ENCODE assay signal across 12 cellular contexts in the genomic region with DNA sequence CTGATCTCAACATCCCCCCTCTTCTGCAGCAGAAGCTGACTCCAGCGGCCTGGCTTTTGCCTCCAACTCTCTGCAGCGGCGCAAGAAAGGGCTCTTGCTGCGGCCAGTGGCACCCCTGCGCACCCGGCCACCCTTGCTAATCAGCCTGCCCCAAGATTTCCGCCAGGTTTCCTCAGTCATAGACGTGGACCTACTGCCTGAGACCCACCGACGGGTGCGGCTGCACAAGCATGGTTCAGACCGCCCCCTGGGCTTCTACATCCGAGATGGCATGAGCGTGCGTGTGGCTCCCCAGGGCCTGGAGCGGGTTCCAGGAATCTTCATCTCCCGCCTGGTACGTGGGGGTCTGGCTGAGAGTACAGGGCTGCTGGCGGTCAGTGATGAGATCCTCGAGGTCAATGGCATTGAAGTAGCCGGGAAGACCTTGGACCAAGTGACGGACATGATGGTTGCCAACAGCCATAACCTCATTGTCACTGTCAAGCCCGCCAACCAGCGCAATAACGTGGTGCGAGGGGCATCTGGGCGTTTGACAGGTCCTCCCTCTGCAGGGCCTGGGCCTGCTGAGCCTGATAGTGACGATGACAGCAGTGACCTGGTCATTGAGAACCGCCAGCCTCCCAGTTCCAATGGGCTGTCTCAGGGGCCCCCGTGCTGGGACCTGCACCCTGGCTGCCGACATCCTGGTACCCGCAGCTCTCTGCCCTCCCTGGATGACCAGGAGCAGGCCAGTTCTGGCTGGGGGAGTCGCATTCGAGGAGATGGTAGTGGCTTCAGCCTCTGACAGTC. TPM values are rescaled to one million over a fixed set of nuclear protein-coding genes. Genes with fewer than 3 reads are reported as not detected.
DNase-seq lines count a peak whose midpoint lies in the region; ATAC-seq and TF ChIP-seq lines count a peak whose summit lies in the region.
"Had no signal": no experiment of that assay in that cellular context is flagged by ENCODE, and none has a peak within 500 bp of the region (broad histone marks: within the 10 kb centered on the region; RNA-seq: fewer than 3 reads in every experiment).

No MANE protein-coding gene starts in this region.

- peak overlapping the region; percentile 96 for H3K4me3 Mint-ChIP-seq in Caco-2 (ENCODE audit: unreplicated experiment)
- peak overlapping the region; percentile 91 for H3K4me3 Mint-ChIP-seq in central memory CD8-positive, alpha-beta T cell
- H3K4me3 Mint-ChIP-seq in neural progenitor cell, result peak overlapping the region; percentile 94

- ATAC-seq in central memory CD8-positive, alpha-beta T cell (replicated peaks; ENCODE audit: extremely low read depth, poor library complexity, severe bottlenecking), result no peak
- ATAC-seq in GM18520 (IDR thresholded peaks at IDR 0.05; ENCODE audit: unreplicated experiment), result no peak

- H2BK12ac ChIP-seq in mesenchymal stem cell (ENCODE audit: low read length in 2 of 2), result no peak overlapping the region

- 94% methylated on average over 34 of the region's 34 CpGs for WGBS in mesenchymal stem cell

- TF ChIP-seq CTCF in Caco-2 (IDR thresholded peaks at IDR 0.05; ENCODE audit: insufficient read depth in 1 of 2, low read depth in 1 of 2, low read length in 1 of 2, severe bottlenecking in 1 of 2, unreplicated experiment in 1 of 2) (no peak), neural progenitor cell (IDR thresholded peaks at IDR 0.05) (no peak)

- H2BK5ac ChIP-seq in mesenchymal stem cell (ENCODE audit: low read depth, low read length, poor library complexity, severe bottlenecking), result no peak overlapping the region

- peaks cover 11% of the 10 kb centered on the region for H3K79me1 ChIP-seq in mesenchymal stem cell (replicated peaks; ENCODE audit: low read length, poor library complexity, severe bottlenecking)

- BruUV-seq in Caco-2 (replicated peaks; lab: Mats Ljungman, UMichigan), result TSS peak; percentile 33

- H3K9me2 ChIP-seq in Karpas-422 (replicated peaks; ENCODE audit: insufficient read depth, low read length), result no peaks in the 10 kb centered on the region

- H3K27ac ChIP-seq in Karpas-422 (ENCODE audit: low read length) (no peak overlapping the region), neural progenitor cell (no peak overlapping the region), mesenchymal stem cell (ENCODE audit: low read length, poor library complexity, severe bottlenecking) (no peak overlapping the region)

- H3K4me2 ChIP-seq in Karpas-422 (ENCODE audit: low read depth, low read length, poor library complexity, severe bottlenecking) (peak overlapping the region; percentile 96), neural progenitor cell (peak overlapping the region; percentile 79), mesenchymal stem cell (ENCODE audit: low read length, poor library complexity, severe bottlenecking) (no peak overlapping the region)

- H3K27ac Mint-ChIP-seq in Caco-2 (ENCODE audit: unreplicated experiment) (no peak overlapping the region), neural progenitor cell (no peak overlapping the region)
- H3K27ac Mint-ChIP-seq in central memory CD8-positive, alpha-beta T cell (ENCODE audit: low read depth), result peak overlapping the region; percentile 91

- no peaks in the 10 kb centered on the region for H3K9me3 Mint-ChIP-seq in Caco-2 (ENCODE audit: unreplicated experiment)
- no peaks in the 10 kb centered on the region for H3K9me3 Mint-ChIP-seq in central memory CD8-positive, alpha-beta T cell
- H3K9me3 Mint-ChIP-seq in neural progenitor cell, result no peaks in the 10 kb centered on the region

- H3K27me3 ChIP-seq in Caco-2 (replicated peaks; ENCODE audit: control insufficient read depth, insufficient read depth, low read length), result no peaks in the 10 kb centered on the region
- no peaks in the 10 kb centered on the region for H3K27me3 ChIP-seq in Karpas-422 (ENCODE audit: low read length)
- H3K27me3 ChIP-seq in neural progenitor cell, result peaks cover 6% of the 10 kb centered on the region
- no peaks in the 10 kb centered on the region for H3K27me3 ChIP-seq in mesenchymal stem cell (ENCODE audit: control insufficient read depth in 1 of 2, insufficient read depth in 1 of 2, low read length in 2 of 2)

- H3K4me3 ChIP-seq in Caco-2 (ENCODE audit: low read depth, low read length) (no peak overlapping the region), Karpas-422 (ENCODE audit: low read length) (peak overlapping the region; percentile 88; the same call in 1 of the 2 replicates), neural progenitor cell (peak overlapping the region; percentile 77), mesenchymal stem cell (ENCODE audit: insufficient read depth in 1 of 2, low read depth in 1 of 2, low read length in 2 of 2) (no peak overlapping the region)

- no peaks in the 10 kb centered on the region for H3K27me3 Mint-ChIP-seq in Caco-2 (ENCODE audit: insufficient read depth, unreplicated experiment)
- no peaks in the 10 kb centered on the region for H3K27me3 Mint-ChIP-seq in central memory CD8-positive, alpha-beta T cell
- peaks cover 1% of the 10 kb centered on the region for H3K27me3 Mint-ChIP-seq in neural progenitor cell (ENCODE audit: insufficient read depth, low read depth)

- H3K18ac ChIP-seq in mesenchymal stem cell (ENCODE audit: low read depth in 1 of 2, low read length in 2 of 2), result no peak overlapping the region

- peaks cover 24% of the 10 kb centered on the region for H3F3A ChIP-seq in neural progenitor cell (ENCODE audit: low read depth)

- H3K14ac ChIP-seq in mesenchymal stem cell (ENCODE audit: low read length in 2 of 2), result no peak overlapping the region

- no peak overlapping the region for H3K4ac ChIP-seq in mesenchymal stem cell (ENCODE audit: low read depth in 1 of 2, low read length in 2 of 2)

- no peak overlapping the region for H3K23ac ChIP-seq in mesenchymal stem cell (ENCODE audit: low read length in 2 of 2)

- H3K79me2 ChIP-seq in Karpas-422 (ENCODE audit: low read length) (peaks cover 18% of the 10 kb centered on the region), neural progenitor cell (ENCODE audit: low read depth) (peaks cover 8% of the 10 kb centered on the region)

- no peak overlapping the region for H2BK15ac ChIP-seq in mesenchymal stem cell (ENCODE audit: low read depth, poor library complexity, severe bottlenecking)

- no peak overlapping the region for H4K8ac ChIP-seq in mesenchymal stem cell (ENCODE audit: low read length)

- CTCF ChIA-PET in Caco-2 (lab: Charles Lee), result no interaction called here

- no peak overlapping the region for H2AK5ac ChIP-seq in mesenchymal stem cell (ENCODE audit: low read length, severe bottlenecking)

- H4K20me1 ChIP-seq in Karpas-422 (ENCODE audit: insufficient read depth, low read depth, low read length), result peaks cover 5% of the 10 kb centered on the region; the same call in 1 of the 2 replicates
- H4K20me1 ChIP-seq in neural progenitor cell (ENCODE audit: low read depth), result peaks cover 64% of the 10 kb centered on the region

- H3K4me1 Mint-ChIP-seq in Caco-2 (ENCODE audit: low read depth, unreplicated experiment) (no peaks in the 10 kb centered on the region), neural progenitor cell (peaks cover 25% of the 10 kb centered on the region)
- peaks cover 26% of the 10 kb centered on the region for H3K4me1 Mint-ChIP-seq in central memory CD8-positive, alpha-beta T cell

- intact Hi-C loops in Caco-2 (cut with micrococcal nuclease; ENCODE audit: unreplicated experiment), result no loop called here

- H3K9ac ChIP-seq in Karpas-422 (ENCODE audit: low read length), result peak overlapping the region; percentile 82; the same call in 1 of the 2 replicates
- H3K9ac ChIP-seq in neural progenitor cell, result no peak overlapping the region
- no peak overlapping the region for H3K9ac ChIP-seq in mesenchymal stem cell (ENCODE audit: low read length)

- H3K36me3 ChIP-seq in Caco-2 (ENCODE audit: control insufficient read depth, insufficient read depth, low read length), result no peaks in the 10 kb centered on the region
- H3K36me3 ChIP-seq in Karpas-422 (ENCODE audit: insufficient read depth, low read length), result no peaks in the 10 kb centered on the region
- no peaks in the 10 kb centered on the region for H3K36me3 ChIP-seq in neural progenitor cell
- H3K36me3 ChIP-seq in mesenchymal stem cell (ENCODE audit: control insufficient read depth in 1 of 2, insufficient read depth in 2 of 2, low read depth in 1 of 2, low read length in 2 of 2), result peaks cover 25 to 44% of the 10 kb centered on the region in 2 experiments

- H3K9me3 ChIP-seq in Caco-2 (no peaks in the 10 kb centered on the region), Karpas-422 (ENCODE audit: low read length) (no peaks in the 10 kb centered on the region), neural progenitor cell (ENCODE audit: low read depth) (no peaks in the 10 kb centered on the region), mesenchymal stem cell (ENCODE audit: control insufficient read depth, low read length) (no peaks in the 10 kb centered on the region)

- H2AFZ ChIP-seq in Karpas-422 (ENCODE audit: low read length) (no peak overlapping the region), neural progenitor cell (replicated peaks) (no peak overlapping the region), mesenchymal stem cell (ENCODE audit: low read depth, low read length) (no peak overlapping the region)

- H3K4me1 ChIP-seq in Caco-2, result peaks cover 17% of the 10 kb centered on the region
- H3K4me1 ChIP-seq in Karpas-422 (ENCODE audit: low read length), result peaks cover 30% of the 10 kb centered on the region
- H3K4me1 ChIP-seq in neural progenitor cell, result peaks cover 16% of the 10 kb centered on the region
- peaks cover 28% of the 10 kb centered on the region for H3K4me1 ChIP-seq in mesenchymal stem cell (ENCODE audit: control insufficient read depth, insufficient read depth, low read depth, low read length)

- no peak overlapping the region for H2BK120ac ChIP-seq in mesenchymal stem cell (ENCODE audit: low read depth, low read length)

- DNase-seq in Caco-2 (peak in 1 of 2 experiments; percentile 35), Karpas-422 (no peak), neural progenitor cell (ENCODE audit: low spot score) (no peak), NCI-H82 treated with DMSO at 0.1 percent for 48 hours (lab: John Stamatoyannopoulos, UW; ENCODE audit: unreplicated experiment) (no peak), OCI-M1 (lab: John Stamatoyannopoulos, UW) (no peak), mesenchymal stem cell (no peak)
- DNase-seq in central memory CD8-positive, alpha-beta T cell (ENCODE audit: low spot score in 2 of 2), result no peak
- DNase-seq: central memory CD4-positive, alpha-beta T cell; DMS79; NCI-H1694; stimulated activated naive CD4-positive, alpha-beta T cell treated with Interleukin-2 at 50 U/mL for 16 hours had no signal

- POLR2A ChIA-PET in Caco-2 (lab: Charles Lee), result no interaction called here

- H3K36me3 Mint-ChIP-seq in Caco-2 (ENCODE audit: insufficient read depth, unreplicated experiment) (peaks cover 37% of the 10 kb centered on the region), neural progenitor cell (peaks cover 10% of the 10 kb centered on the region)
- H3K36me3 Mint-ChIP-seq in central memory CD8-positive, alpha-beta T cell (ENCODE audit: insufficient read depth), result peaks cover 18% of the 10 kb centered on the region

- H4K91ac ChIP-seq in mesenchymal stem cell (ENCODE audit: low read length), result no peak overlapping the region

RNA-seq across cellular contexts. Expression of a gene that starts 1.3 kb away (rescaled TPM):
- total RNA-seq in Caco-2 (2022) (7.1 and 8.4 TPM in 2 replicates), neural progenitor cell (ENCODE audit: low replicate concordance) (2.7 and 8.7 TPM in 2 replicates)
- total RNA-seq in Karpas-422 (2014; rRNA removed; shearing (Covaris generic); ENCODE audit: low replicate concordance), result 13.6 and 16.3 TPM in 2 replicates
- 0.28 TPM for polyA plus RNA-seq in mesenchymal stem cell (2013, experiment 1 of 2)
- 0.32 TPM for polyA plus RNA-seq in mesenchymal stem cell (2013, experiment 2 of 2)

RNA-seq across cellular contexts. Expression of a gene that starts 2.0 kb away (rescaled TPM):
- total RNA-seq in Caco-2 (2022) (38.6 and 46.1 TPM in 2 replicates), neural progenitor cell (ENCODE audit: low replicate concordance) (11.5 and 31.7 TPM in 2 replicates)
- total RNA-seq in Karpas-422 (2014; rRNA removed; shearing (Covaris generic); ENCODE audit: low replicate concordance), result 19.1 and 50.4 TPM in 2 replicates
- polyA plus RNA-seq in mesenchymal stem cell (2013, experiment 1 of 2), result 13.6 TPM
- polyA plus RNA-seq in mesenchymal stem cell (2013, experiment 2 of 2), result 13.9 TPM

RNA-seq across cellular contexts. Expression of a gene that starts 4.5 kb away (rescaled TPM):
- total RNA-seq in Caco-2 (2022), result 7.3 and 8.9 TPM in 2 replicates
- 8.4 and 26.8 TPM in 2 replicates for total RNA-seq in Karpas-422 (2014; rRNA removed; shearing (Covaris generic); ENCODE audit: low replicate concordance)
- 6.9 and 18.7 TPM in 2 replicates for total RNA-seq in neural progenitor cell (ENCODE audit: low replicate concordance)
- polyA plus RNA-seq in mesenchymal stem cell (2013, experiment 1 of 2), result 7.9 TPM
- polyA plus RNA-seq in mesenchymal stem cell (2013, experiment 2 of 2), result 9.0 TPM

RNA-seq across cellular contexts. Expression of a gene that starts 4.6 kb away (rescaled TPM):
- 0.34 and 0.53 TPM in 2 replicates for total RNA-seq in Caco-2 (2022)
- total RNA-seq in Karpas-422 (2014; rRNA removed; shearing (Covaris generic); ENCODE audit: low replicate concordance), result 13.8 and 18.4 TPM in 2 replicates
- 0.24 and 6.0 TPM in 2 replicates for total RNA-seq in neural progenitor cell (ENCODE audit: low replicate concordance)
- 2.3 TPM for polyA plus RNA-seq in mesenchymal stem cell (2013, experiment 1 of 2)
- polyA plus RNA-seq in mesenchymal stem cell (2013, experiment 2 of 2), result 1.8 TPM

RNA-seq across cellular contexts. Expression of a gene that starts 17.1 kb away (rescaled TPM):
- total RNA-seq in Caco-2 (2022), result 27.3 and 36.3 TPM in 2 replicates
- 18.6 and 60.6 TPM in 2 replicates for total RNA-seq in Karpas-422 (2014; rRNA removed; shearing (Covaris generic); ENCODE audit: low replicate concordance)
- total RNA-seq in neural progenitor cell (ENCODE audit: low replicate concordance), result 14.5 and 18.2 TPM in 2 replicates
- polyA plus RNA-seq in mesenchymal stem cell (2013, experiment 1 of 2), result 0.48 TPM
- 0.48 TPM for polyA plus RNA-seq in mesenchymal stem cell (2013, experiment 2 of 2)

Comparison
In these comparisons a context has a peak if more than half of its experiments do, and no peak if none do; other contexts are left out.
1. H3K4me3 ChIP-seq: peak in Karpas-422 (single experiment) and neural progenitor cell (single experiment); none in Caco-2 (single experiment) and mesenchymal stem cell (0 of 2).
2. Peak in every context shown above with its lines, with median percentiles within 50 percentile points of each other: H3K4me3 Mint-ChIP-seq.